Comparison of ENCODE assay signal across 10 cellular contexts in genomic region chr15:88624971-88625290, GRCh38. TPM values are rescaled to one million over a fixed set of nuclear protein-coding genes. Genes with fewer than 3 reads are reported as not detected.
DNase-seq lines count a peak whose midpoint lies in the region; ATAC-seq and TF ChIP-seq lines count a peak whose summit lies in the region.
"Had no signal": no experiment of that assay in that cellular context is flagged by ENCODE, and none has a peak within 500 bp of the region (broad histone marks: within the 10 kb centered on the region; RNA-seq: fewer than 3 reads in every experiment).

No MANE protein-coding gene starts in this region.

- ATAC-seq in activated T-cell treated with anti-CD3 and anti-CD28 coated beads, Interleukin-2, amount 50 U/mL, for 4 hours = no peak
- no peak for ATAC-seq in activated naive CD4-positive, alpha-beta T cell treated with anti-CD3 and anti-CD28 coated beads, Interleukin-2, amount 50 U/mL, for 72 hours
- ATAC-seq in GM21619 (IDR thresholded peaks at IDR 0.05; ENCODE audit: unreplicated experiment) = no peak
- ATAC-seq in GM19328 (IDR thresholded peaks at IDR 0.05; ENCODE audit: unreplicated experiment) = no peak

- no peak for TF ChIP-seq CTCF in type B pancreatic cell (conservative IDR thresholded peaks at IDR 0.05)

- peaks cover 76% of the 10 kb centered on the region for H3K4me1 Mint-ChIP-seq in activated T-cell treated with anti-CD3 and anti-CD28 coated beads, Interleukin-2, amount 50 U/mL, for 4 hours (ENCODE audit: low read depth)
- H3K4me1 Mint-ChIP-seq in immature natural killer cell (peaks cover 72 to 83% of the 10 kb centered on the region in 2 donors), type B pancreatic cell (ENCODE audit: unreplicated experiment) (peaks cover 38% of the 10 kb centered on the region)

- DNase-seq in activated T-cell treated with anti-CD3 and anti-CD28 coated beads, Interleukin-2, amount 50 U/mL, for 4 hours = no peak
- DNase-seq in activated T-cell treated with anti-CD3 and anti-CD28 coated beads, Interleukin-2, amount 50 U/mL, for 1 hour = no peak
- DNase-seq in activated naive CD4-positive, alpha-beta T cell treated with anti-CD3 and anti-CD28 coated beads, Interleukin-2, amount 50 U/mL, for 72 hours (ENCODE audit: low spot score in 2 of 2) = no peak
- DNase-seq in immature natural killer cell (no peak), type B pancreatic cell (ENCODE audit: extremely low spot score, unreplicated experiment) (no peak), SKM-1 (lab: John Stamatoyannopoulos, UW; ENCODE audit: unreplicated experiment) (no peak)
- DNase-seq: NCI-H748 treated with DMSO at 0.1 percent for 48 hours; stimulated activated CD4-positive, alpha-beta T cell treated with anti-CD3 and anti-CD28 coated beads, Interleukin-4, amount 100 ng/mL, for 1 hour had no signal

- H3K27me3 Mint-ChIP-seq in activated T-cell treated with anti-CD3 and anti-CD28 coated beads, Interleukin-2, amount 50 U/mL, for 4 hours (ENCODE audit: low read depth) = no peaks in the 10 kb centered on the region
- H3K27me3 Mint-ChIP-seq in immature natural killer cell (ENCODE audit: low read depth in 3 of 3) (peaks cover 0 to 7% (median 2%) of the 10 kb centered on the region in 3 donors), type B pancreatic cell (no peaks in the 10 kb centered on the region)

- peaks cover 47% of the 10 kb centered on the region for H3K36me3 Mint-ChIP-seq in activated T-cell treated with anti-CD3 and anti-CD28 coated beads, Interleukin-2, amount 50 U/mL, for 4 hours (ENCODE audit: insufficient read depth)
- H3K36me3 Mint-ChIP-seq in activated naive CD4-positive, alpha-beta T cell treated with anti-CD3 and anti-CD28 coated beads, Interleukin-2, amount 50 U/mL, for 72 hours = peaks cover 28 to 76% of the 10 kb centered on the region in 2 donors
- H3K36me3 Mint-ChIP-seq in immature natural killer cell = peaks cover 3 to 11% (median 11%) of the 10 kb centered on the region in 3 donors
- H3K36me3 Mint-ChIP-seq in type B pancreatic cell = peaks cover 19% of the 10 kb centered on the region

- H3K9me3 Mint-ChIP-seq in activated T-cell treated with anti-CD3 and anti-CD28 coated beads, Interleukin-2, amount 50 U/mL, for 4 hours = no peaks in the 10 kb centered on the region
- H3K9me3 Mint-ChIP-seq in activated naive CD4-positive, alpha-beta T cell treated with anti-CD3 and anti-CD28 coated beads, Interleukin-2, amount 50 U/mL, for 72 hours = no peaks in the 10 kb centered on the region
- no peaks in the 10 kb centered on the region for H3K9me3 Mint-ChIP-seq in immature natural killer cell
- no peaks in the 10 kb centered on the region for H3K9me3 Mint-ChIP-seq in type B pancreatic cell

- peak overlapping the region; percentile 97 for H3K4me3 Mint-ChIP-seq in activated T-cell treated with anti-CD3 and anti-CD28 coated beads, Interleukin-2, amount 50 U/mL, for 4 hours
- peak overlapping the region in 1 of 5 donors; percentile 68 for H3K4me3 Mint-ChIP-seq in immature natural killer cell
- peak overlapping the region; percentile 93 for H3K4me3 Mint-ChIP-seq in type B pancreatic cell

- peak overlapping the region; percentile 92 to 99 for H3K27ac Mint-ChIP-seq in activated naive CD4-positive, alpha-beta T cell treated with anti-CD3 and anti-CD28 coated beads, Interleukin-2, amount 50 U/mL, for 72 hours
- H3K27ac Mint-ChIP-seq in immature natural killer cell (peak overlapping the region; percentile 45 to 91 (median 83)), type B pancreatic cell (peak overlapping the region; percentile 92)

RNA-seq across cellular contexts. Expression of gene AEN, which starts 3.8 kb away (rescaled TPM):
- 100 to 1,000 TPM; 103 to 141 (median 140) TPM for total RNA-seq in activated T-cell treated with anti-CD3 and anti-CD28 coated beads, Interleukin-2, amount 50 U/mL, for 4 hours
- 100 to 1,000 TPM in 1 of 2 donors, 10 to 100 TPM in 1; 24.2 to 122 TPM for total RNA-seq in activated naive CD4-positive, alpha-beta T cell treated with anti-CD3 and anti-CD28 coated beads, Interleukin-2, amount 50 U/mL, for 72 hours
- 10 to 100 TPM; 11.6 to 17.8 (median 12.1) TPM for polyA plus RNA-seq in immature natural killer cell
- total RNA-seq in type B pancreatic cell (ENCODE audit: low replicate concordance) = 48.9 and 62.9 TPM in 2 replicates

RNA-seq across cellular contexts. Expression of gene ISG20, which starts 13.9 kb away (rescaled TPM):
- total RNA-seq in activated T-cell treated with anti-CD3 and anti-CD28 coated beads, Interleukin-2, amount 50 U/mL, for 4 hours = 10 to 100 TPM; 26.8 to 37.8 (median 27.7) TPM
- 100 to 1,000 TPM in 1 of 2 donors, 10 to 100 TPM in 1; 53.9 to 118 TPM for total RNA-seq in activated naive CD4-positive, alpha-beta T cell treated with anti-CD3 and anti-CD28 coated beads, Interleukin-2, amount 50 U/mL, for 72 hours
- polyA plus RNA-seq in immature natural killer cell = 100 to 1,000 TPM; 286 to 365 (median 342) TPM
- 4.9 and 7.9 TPM in 2 replicates for total RNA-seq in type B pancreatic cell (ENCODE audit: low replicate concordance)
